ENCODE assay signal across 31 cellular contexts in the genomic region with DNA sequence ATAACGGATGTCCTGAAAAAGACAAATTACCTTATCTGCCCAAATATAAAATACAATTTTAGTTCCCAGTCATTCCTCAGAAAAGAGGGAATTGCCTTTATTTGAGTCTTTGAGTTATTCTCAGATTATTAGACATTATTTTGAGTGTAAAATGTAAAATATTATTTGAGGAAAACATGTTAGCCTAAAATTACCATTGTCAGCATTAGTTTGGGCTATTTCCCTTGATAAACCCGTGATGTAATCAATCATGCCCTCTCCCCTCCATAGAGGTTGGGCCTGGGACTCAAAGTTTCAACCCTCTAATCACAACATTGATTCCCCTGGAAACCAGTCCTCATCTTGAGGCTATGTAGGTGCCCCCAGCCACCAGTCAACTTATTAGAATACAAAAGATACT.
DNase-seq lines count a peak whose midpoint lies in the region; ATAC-seq, FAIRE-seq and TF ChIP-seq lines count a peak whose summit lies in the region.
"Had no signal": no experiment of that assay in that cellular context is flagged by ENCODE, and none has a peak within 500 bp of the region (broad histone marks: within the 10 kb centered on the region; RNA-seq: fewer than 3 reads in every experiment).

No MANE protein-coding gene starts in this region.

- DNase-seq in HepG2 (ENCODE audit: low spot score): no peak
- DNase-seq in right lobe of liver: no peak
- DNase-seq in IMR-90: no peak
- DNase-seq in stimulated activated CD4-positive, alpha-beta T cell treated with anti-CD3 and anti-CD28 coated beads, Interleukin-12 subunit alpha, Interleukin-12 subunit beta, amount 100 ng/mL, for 4 hours: no peak
- DNase-seq: 8988T; ACHN; AML-193; BE2C; C1 segment of cervical spinal cord; Caco-2; Calu3; CD4-positive, alpha-beta memory T cell; CD4-positive, alpha-beta T cell; CD4-positive, CD25-positive, alpha-beta regulatory T cell; CD8-positive, alpha-beta memory T cell; CD8-positive, alpha-beta T cell; COR-L47; DMS 273 treated with DMSO at 0.1 percent for 48 hours; DMS153; DMS53; DMS79; DMS79 treated with DMSO at 0.1 percent for 48 hours; DND-41; EL had no signal

- no peak overlapping the region for H2BK5ac ChIP-seq in IMR-90 (ENCODE audit: low read depth, low read length, poor library complexity, severe bottlenecking)

- no peak for TF ChIP-seq POLR2A in HepG2 (IDR thresholded peaks at IDR 0.05; ENCODE audit: insufficient read depth in 1 of 2, low read depth in 2 of 2, low read length in 2 of 2)
- no peak for TF ChIP-seq POLR2A in right lobe of liver (IDR thresholded peaks at IDR 0.05)
- no peak for TF ChIP-seq POLR2A in IMR-90 (IDR thresholded peaks at IDR 0.05; ENCODE audit: low read depth, low read length)

- H3K4ac ChIP-seq in IMR-90 (ENCODE audit: low read depth, low read length): no peak overlapping the region

- dilution Hi-C loops in IMR-90 (cut with HindIII; ENCODE audit: low sequenced_read_pairs, unreplicated experiment): no loop called here

- H3K36me3 ChIP-seq in HepG2 (replicated peaks in 1 of 2; ENCODE audit: control insufficient read depth in 1 of 2, insufficient read depth in 2 of 2, low read length in 2 of 2) (no peaks in the 10 kb centered on the region), right lobe of liver (no peaks in the 10 kb centered on the region), IMR-90 (ENCODE audit: control insufficient read depth, insufficient read depth, low read length) (no peaks in the 10 kb centered on the region)
- H3K36me3 ChIP-seq: BE2C; BLaER1; BLaER1 treated with 17β-estradiol and CSF1 and Interleukin-3, amounts not matched to agents 10 nM and 100 nM had no signal

- no peak overlapping the region for H2BK15ac ChIP-seq in IMR-90 (ENCODE audit: low read depth, low read length)

- H3K9ac ChIP-seq in HepG2 (ENCODE audit: insufficient read depth, low read depth, low read length): no peak overlapping the region
- H3K9ac ChIP-seq in IMR-90 (ENCODE audit: low read depth, low read length): no peak overlapping the region
- H3K9ac ChIP-seq: BLaER1; BLaER1 treated with 17β-estradiol and CSF1 and Interleukin-3, amounts not matched to agents 10 nM and 100 nM had no signal

- no peak overlapping the region for H4K8ac ChIP-seq in IMR-90 (ENCODE audit: low read depth in 2 of 2, low read length in 2 of 2)

- H3K79me2 ChIP-seq in HepG2 (ENCODE audit: insufficient read depth, low read length): no peaks in the 10 kb centered on the region

- H3K14ac ChIP-seq in IMR-90 (replicated peaks; ENCODE audit: low read depth, low read length): no peak overlapping the region

- no peak overlapping the region for H3K56ac ChIP-seq in IMR-90 (ENCODE audit: extremely low read depth, insufficient read depth, low read length)

- H3K4me3 ChIP-seq in HepG2 (replicated peaks in 1 of 3; ENCODE audit: insufficient read depth in 1 of 3, low read depth in 2 of 3, low read length in 3 of 3) (no peak overlapping the region), right lobe of liver (no peak overlapping the region), IMR-90 (ENCODE audit: insufficient read depth, low read depth, low read length) (no peak overlapping the region)
- H3K4me3 ChIP-seq: A549; BLaER1; BLaER1 treated with 17β-estradiol and CSF1 and Interleukin-3, amounts not matched to agents 10 nM and 100 nM had no signal

- H4K20me1 ChIP-seq in HepG2 (ENCODE audit: insufficient read depth, low read length) (no peaks in the 10 kb centered on the region), IMR-90 (ENCODE audit: insufficient read depth, low read length) (no peaks in the 10 kb centered on the region)
- H4K20me1 ChIP-seq: BLaER1; BLaER1 treated with 17β-estradiol and CSF1 and Interleukin-3, amounts not matched to agents 10 nM and 100 nM had no signal

- H4K91ac ChIP-seq in IMR-90 (ENCODE audit: insufficient read depth, low read depth, low read length): no peak overlapping the region

- H3K27me3 ChIP-seq in HepG2 (ENCODE audit: control insufficient read depth in 1 of 2, insufficient read depth in 2 of 2, low read length in 2 of 2) (no peaks in the 10 kb centered on the region), right lobe of liver (no peaks in the 10 kb centered on the region), IMR-90 (ENCODE audit: control insufficient read depth, insufficient read depth, low read length) (no peaks in the 10 kb centered on the region)
- H3K27me3 ChIP-seq: BE2C; BLaER1; BLaER1 treated with 17β-estradiol and CSF1 and Interleukin-3, amounts not matched to agents 10 nM and 100 nM had no signal

- H3K9me3 ChIP-seq in HepG2 (ENCODE audit: low read length): peaks cover 4% of the 10 kb centered on the region; the same call in 1 of the 2 replicates
- no peaks in the 10 kb centered on the region for H3K9me3 ChIP-seq in right lobe of liver
- H3K9me3 ChIP-seq in IMR-90 (ENCODE audit: control insufficient read depth, insufficient read depth, low read length): no peaks in the 10 kb centered on the region
- H3K9me3 ChIP-seq: A549, BE2C, Caco-2 had no signal

- no TSS peak for BruUV-seq in HepG2 (replicated peaks; lab: Mats Ljungman, UMichigan)
- no TSS peak for BruUV-seq in IMR-90 (replicated peaks; lab: Mats Ljungman, UMichigan)

- no peak overlapping the region for H2AK5ac ChIP-seq in IMR-90 (ENCODE audit: low read depth, low read length)

- H3K4me2 ChIP-seq in HepG2 (ENCODE audit: low read depth, low read length): no peak overlapping the region
- no peak overlapping the region for H3K4me2 ChIP-seq in IMR-90 (ENCODE audit: low read depth, low read length)
- H3K4me2 ChIP-seq: A549, BLaER1 had no signal

- in situ Hi-C loops in HepG2 (cut with HindIII; ENCODE audit: extremely low pct_ligation_motif_present, low pct_unique_long_range_greater_than_20kb) (no loop called here), IMR-90 (cut with MboI; ENCODE audit: low sequenced_read_pairs) (no loop called here)

- H2AFZ ChIP-seq in HepG2 (ENCODE audit: low read length) (no peak overlapping the region), IMR-90 (replicated peaks; ENCODE audit: low read length, poor library complexity) (no peak overlapping the region)

- no peak overlapping the region for H2BK20ac ChIP-seq in IMR-90 (ENCODE audit: low read depth, low read length)

- no peak for ATAC-seq in HepG2
- ATAC-seq in right lobe of liver: no peak
- no peak for ATAC-seq in IMR-90 (ENCODE audit: low read depth)
- ATAC-seq: A549; CD8-positive, alpha-beta T cell had no signal

- H3K23ac ChIP-seq in IMR-90 (ENCODE audit: low read depth, low read length): no peak overlapping the region

- intact Hi-C loops in HepG2 (cut with micrococcal nuclease; ENCODE audit: unreplicated experiment) (no loop called here), right lobe of liver (cut with DNase I) (no loop called here), IMR-90 (cut with micrococcal nuclease) (no loop called here)

- POLR2A ChIA-PET in HepG2 (lab: Yijun Ruan, JAX) (no interaction called here), IMR-90 (lab: Charles Lee; ENCODE audit: unreplicated experiment) (no interaction called here)

- H2BK120ac ChIP-seq in IMR-90 (ENCODE audit: low read depth, low read length): no peak overlapping the region

- TF ChIP-seq EP300 in HepG2 (IDR thresholded peaks at IDR 0.05; ENCODE audit: low read depth in 2 of 2, low read length in 2 of 2): no peak
- TF ChIP-seq EP300 in HepG2 (CRISPR knock-in tag; IDR thresholded peaks at IDR 0.05; ENCODE audit: borderline replicate concordance): no peak

- TF ChIP-seq RAD21 in HepG2 (CRISPR knock-in tag; IDR thresholded peaks at IDR 0.05) (no peak), IMR-90 (IDR thresholded peaks at IDR 0.05; ENCODE audit: low read length) (no peak)

- H3K27ac ChIP-seq in HepG2 (ENCODE audit: extremely low read length, insufficient read depth, low read length) (no peak overlapping the region), right lobe of liver (no peak overlapping the region), IMR-90 (ENCODE audit: insufficient read depth, low read length) (no peak overlapping the region)
- H3K27ac ChIP-seq: 22Rv1, A549, BLaER1, C4-2B had no signal

- no peak for FAIRE-seq in HepG2 (lab: Jason Lieb, UNC)
- FAIRE-seq: A204.1, A549, D721Med had no signal

- no peak overlapping the region for H4K5ac ChIP-seq in IMR-90 (ENCODE audit: low read depth, low read length)

- no peaks in the 10 kb centered on the region for H3K4me1 ChIP-seq in HepG2 (ENCODE audit: insufficient read depth, low read length)
- no peaks in the 10 kb centered on the region for H3K4me1 ChIP-seq in right lobe of liver
- H3K4me1 ChIP-seq in IMR-90 (ENCODE audit: control insufficient read depth, insufficient read depth, low read length): no peaks in the 10 kb centered on the region
- H3K4me1 ChIP-seq: BE2C, BLaER1, Caco-2 had no signal

- no peaks in the 10 kb centered on the region for H3K79me1 ChIP-seq in IMR-90 (ENCODE audit: low read depth in 1 of 2, low read length in 2 of 2)

- no peak overlapping the region for H2AK9ac ChIP-seq in IMR-90 (replicated peaks; ENCODE audit: low read depth, low read length, poor library complexity)

- CTCF ChIA-PET in HepG2 (lab: Yijun Ruan, JAX; ENCODE audit: low intra/inter-chr PET ratio, low total read pairs): no interaction called here
- CTCF ChIA-PET in IMR-90 (lab: Yijun Ruan, JAX): no interaction called here

- 92% methylated on average over 2 of the region's 2 CpGs for WGBS in HepG2 (ENCODE audit: low lambda C conversion rate)
- 93% methylated on average over 2 of the region's 2 CpGs for whole genome bisulfite sequencing in right lobe of liver (ENCODE audit: insufficient coverage, low coverage, low lambda C conversion rate, missing lambda C conversion rate)
- no CpG with 5 or more reads among the region's 2 CpGs for WGBS in IMR-90 (ENCODE audit: extremely low coverage in 2 of 2, insufficient read length in 1 of 2), 2 experiments

- no peaks in the 10 kb centered on the region for H3K9me1 ChIP-seq in IMR-90 (ENCODE audit: insufficient read depth, low read length)

- no peak for TF ChIP-seq CTCF in HepG2 (CRISPR knock-in tag; IDR thresholded peaks at IDR 0.05)
- no peak for TF ChIP-seq CTCF in right lobe of liver (IDR thresholded peaks at IDR 0.05)
- TF ChIP-seq CTCF in IMR-90 (conservative IDR thresholded peaks at IDR 0.05; ENCODE audit: low read depth, low read length): no peak

- no peak overlapping the region for H3K18ac ChIP-seq in IMR-90 (ENCODE audit: low read depth, low read length)

TF ChIP-seq in HepG2, 621 proteins besides CTCF, POLR2A, EP300 and RAD21 (continues in another document):
- TF ChIP-seq MAFG (CRISPR knock-in tag; IDR thresholded peaks at IDR 0.05) (no peak), MAFK (conservative IDR thresholded peaks at IDR 0.05 in 1 of 2, IDR thresholded peaks at IDR 0.05 in 1 of 2; ENCODE audit: low read length in 2 of 2) (peak; percentile 64 to 82), NR2F1 (CRISPR knock-in tag; IDR thresholded peaks at IDR 0.05) (no peak), SMARCE1 (IDR thresholded peaks at IDR 0.05; ENCODE audit: borderline replicate concordance) (no peak), KDM5B (CRISPR knock-in tag; IDR thresholded peaks at IDR 0.05; ENCODE audit: borderline replicate concordance) (no peak)

TF ChIP-seq in IMR-90, 13 proteins besides CTCF, POLR2A, EP300 and RAD21 (continues in another document):
- TF ChIP-seq FOS (IDR thresholded peaks at IDR 0.05; ENCODE audit: low read depth, low read length) (no peak), MAFK (IDR thresholded peaks at IDR 0.05; ENCODE audit: low read depth, low read length) (0 out of 2 replicates have a peak, but pooled peaks have one; percentile 19), NFE2L2 (IDR thresholded peaks at IDR 0.05; ENCODE audit: low read depth, low read length) (no peak), CHD1 (IDR thresholded peaks at IDR 0.05; ENCODE audit: low read depth, low read length) (no peak), BHLHE40 (IDR thresholded peaks at IDR 0.05; ENCODE audit: low read depth, low read length) (no peak)
